In the genomic region with DNA sequence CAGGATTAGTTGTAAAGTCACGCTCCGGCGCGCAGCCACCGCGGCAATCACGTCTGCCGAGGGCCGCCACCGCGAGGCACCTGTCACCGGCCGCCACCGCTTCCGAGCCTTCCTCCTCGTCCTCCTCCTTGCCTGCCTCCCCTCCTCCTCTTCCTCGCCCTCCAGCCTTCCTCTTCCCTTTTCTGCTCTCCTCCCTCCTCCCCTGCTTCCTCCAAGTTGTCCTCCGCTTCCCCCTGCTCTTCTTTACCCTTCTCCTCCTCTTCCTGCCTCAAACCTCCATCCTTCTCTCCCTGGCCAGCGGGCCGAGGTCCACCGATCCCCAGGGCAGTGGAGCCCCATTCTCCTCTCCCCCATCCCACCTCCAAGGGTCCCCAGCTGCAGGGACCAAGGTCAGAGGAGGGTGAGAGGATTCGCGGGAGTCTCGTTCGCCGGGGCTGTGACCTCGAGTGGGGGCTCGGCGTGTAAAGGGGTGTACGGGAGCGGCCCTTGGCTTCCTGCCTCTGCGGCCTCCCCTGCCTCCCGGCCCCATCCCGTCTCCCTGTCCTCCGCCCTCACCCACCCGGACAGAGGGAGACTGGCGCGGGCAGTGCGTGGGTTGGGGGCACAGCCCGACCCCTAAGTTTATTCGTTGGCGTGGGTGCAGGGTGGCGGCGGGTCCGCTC, we compare ENCODE assay signal across 10 cellular contexts.
A peak's percentile ranks its signal among the peaks of the same experiment; 100 is the strongest.
DNase-seq lines count a peak whose midpoint lies in the region; ATAC-seq and TF ChIP-seq lines count a peak whose summit lies in the region.
"Had no signal": no experiment of that assay in that cellular context is flagged by ENCODE, and none has a peak within 500 bp of the region (broad histone marks: within the 10 kb centered on the region; RNA-seq: fewer than 3 reads in every experiment).

No MANE protein-coding gene starts in this region.

- no peaks in the 10 kb centered on the region for H3F3A ChIP-seq in neural cell (ENCODE audit: insufficient read depth, low read length, poor library complexity, severe bottlenecking)

- H3K36me3 Mint-ChIP-seq in Caco-2 (ENCODE audit: insufficient read depth, unreplicated experiment) (no peaks in the 10 kb centered on the region), IgD-negative memory B cell (peaks cover 4% of the 10 kb centered on the region), chondrocyte (ENCODE audit: low read depth) (peaks cover 3% of the 10 kb centered on the region)

- H3K27me3 Mint-ChIP-seq in Caco-2 (ENCODE audit: insufficient read depth, unreplicated experiment), result peaks cover 41% of the 10 kb centered on the region
- H3K27me3 Mint-ChIP-seq in IgD-negative memory B cell, result peaks cover 63% of the 10 kb centered on the region
- H3K27me3 Mint-ChIP-seq in chondrocyte (ENCODE audit: low read depth), result peaks cover 72% of the 10 kb centered on the region

- H3K9me2 ChIP-seq in neural cell (ENCODE audit: insufficient read depth, low read length), result no peaks in the 10 kb centered on the region

- H3K27ac ChIP-seq in neural cell (ENCODE audit: low read length) (no peak overlapping the region), foreskin keratinocyte (no peak overlapping the region)

- TF ChIP-seq RAD21 in neural cell (conservative IDR thresholded peaks at IDR 0.05), result no peak

- H3K4me3 ChIP-seq in Caco-2 (ENCODE audit: low read depth, low read length) (peak overlapping the region; percentile 29), neural cell (ENCODE audit: low read length) (peak overlapping the region; percentile 57)

- ATAC-seq in foreskin keratinocyte (no peak), HG02763 (IDR thresholded peaks at IDR 0.05; ENCODE audit: unreplicated experiment) (no peak)

- H3K36me3 ChIP-seq in Caco-2 (ENCODE audit: control insufficient read depth, insufficient read depth, low read length), result no peaks in the 10 kb centered on the region
- no peaks in the 10 kb centered on the region for H3K36me3 ChIP-seq in neural cell (ENCODE audit: insufficient read depth, low read length)

- no peaks in the 10 kb centered on the region for H4K20me1 ChIP-seq in neural cell (ENCODE audit: insufficient read depth)

- H3K9me3 Mint-ChIP-seq in Caco-2 (ENCODE audit: unreplicated experiment), result no peaks in the 10 kb centered on the region
- H3K9me3 Mint-ChIP-seq in IgD-negative memory B cell, result peaks cover 0 to 3% (median 2%) of the 10 kb centered on the region in 3 donors
- peaks cover 2% of the 10 kb centered on the region for H3K9me3 Mint-ChIP-seq in chondrocyte (ENCODE audit: low read depth)

- no peak overlapping the region for H2AFZ ChIP-seq in neural cell (ENCODE audit: low read depth, low read length)

- peaks cover 18% of the 10 kb centered on the region for H3K4me1 Mint-ChIP-seq in Caco-2 (ENCODE audit: low read depth, unreplicated experiment)
- H3K4me1 Mint-ChIP-seq in IgD-negative memory B cell, result peaks cover 11 to 14% (median 12%) of the 10 kb centered on the region in 3 donors
- peaks cover 22% of the 10 kb centered on the region for H3K4me1 Mint-ChIP-seq in chondrocyte (ENCODE audit: low read depth)

- H3K4me1 ChIP-seq in Caco-2 (peaks cover 12% of the 10 kb centered on the region), foreskin keratinocyte (no peaks in the 10 kb centered on the region)

- no peak for TF ChIP-seq EP300 in neural cell (conservative IDR thresholded peaks at IDR 0.05; ENCODE audit: poor library complexity, severe bottlenecking)

- no peak for TF ChIP-seq CTCF in Caco-2 (IDR thresholded peaks at IDR 0.05; ENCODE audit: insufficient read depth in 1 of 2, low read depth in 1 of 2, low read length in 1 of 2, severe bottlenecking in 1 of 2, unreplicated experiment in 1 of 2)
- TF ChIP-seq CTCF in chondrocyte (IDR thresholded peaks at IDR 0.05), result no peak
- TF ChIP-seq CTCF in neural cell (IDR thresholded peaks at IDR 0.05; ENCODE audit: poor library complexity, severe bottlenecking), result no peak
- no peak for TF ChIP-seq CTCF in foreskin keratinocyte (conservative IDR thresholded peaks at IDR 0.05)

- H3K27ac Mint-ChIP-seq in Caco-2 (ENCODE audit: unreplicated experiment), result no peak overlapping the region
- no peak overlapping the region for H3K27ac Mint-ChIP-seq in IgD-negative memory B cell
- H3K27ac Mint-ChIP-seq in chondrocyte (ENCODE audit: unreplicated experiment), result no peak overlapping the region

- POLR2A ChIA-PET in Caco-2 (lab: Charles Lee), result no interaction called here

- H3K4me3 Mint-ChIP-seq in Caco-2 (ENCODE audit: unreplicated experiment) (peak overlapping the region; percentile 90), IgD-negative memory B cell (peak overlapping the region in 3 of 4 donors; percentile 68 to 87 (median 86)), chondrocyte (ENCODE audit: unreplicated experiment) (peak overlapping the region; percentile 46)

- intact Hi-C loops in Caco-2 (cut with micrococcal nuclease; ENCODE audit: unreplicated experiment), result loop anchor here (2.0 kb wide), 1 partner anchor 49 kb away; no protein-coding TSS in a partner anchor

- H3K79me2 ChIP-seq in neural cell (replicated peaks; ENCODE audit: insufficient read depth, low read length), result no peaks in the 10 kb centered on the region

- peak in 1 of 2 experiments; percentile 26 for DNase-seq in Caco-2
- DNase-seq in chondrocyte (ENCODE audit: low spot score), result no peak
- no peak for DNase-seq in foreskin keratinocyte
- no peak for DNase-seq in NCI-H1092 treated with DMSO at 0.1 percent for 48 hours (lab: John Stamatoyannopoulos, UW)
- no peak for DNase-seq in activated CD8-positive, alpha-beta memory T cell treated with anti-CD3 and anti-CD28 coated beads, Interleukin-2, amount 50 U/mL, for 4 hours
- DNase-seq: left cardiac atrium, NCI-H1417 treated with DMSO at 0.1 percent for 48 hours had no signal

- BruUV-seq in Caco-2 (replicated peaks; lab: Mats Ljungman, UMichigan), result no TSS peak

- CTCF ChIA-PET in Caco-2 (lab: Charles Lee), result no interaction called here

- no peak overlapping the region for H3K4me2 ChIP-seq in neural cell (ENCODE audit: low read length)

- no peaks in the 10 kb centered on the region for H3K9me3 ChIP-seq in Caco-2
- H3K9me3 ChIP-seq in neural cell (ENCODE audit: low read length), result no peaks in the 10 kb centered on the region

- H3K9ac ChIP-seq in neural cell (ENCODE audit: low read length), result no peak overlapping the region

- H3K27me3 ChIP-seq in Caco-2 (replicated peaks; ENCODE audit: control insufficient read depth, insufficient read depth, low read length) (peaks cover 2% of the 10 kb centered on the region), neural cell (ENCODE audit: insufficient read depth, low read depth, low read length) (peaks cover 87% of the 10 kb centered on the region), foreskin keratinocyte (peaks cover 85% of the 10 kb centered on the region)

TF ChIP-seq in neural cell, 6 proteins besides CTCF, POLR2A, EP300 and RAD21:
- TF ChIP-seq, protein P1, sequence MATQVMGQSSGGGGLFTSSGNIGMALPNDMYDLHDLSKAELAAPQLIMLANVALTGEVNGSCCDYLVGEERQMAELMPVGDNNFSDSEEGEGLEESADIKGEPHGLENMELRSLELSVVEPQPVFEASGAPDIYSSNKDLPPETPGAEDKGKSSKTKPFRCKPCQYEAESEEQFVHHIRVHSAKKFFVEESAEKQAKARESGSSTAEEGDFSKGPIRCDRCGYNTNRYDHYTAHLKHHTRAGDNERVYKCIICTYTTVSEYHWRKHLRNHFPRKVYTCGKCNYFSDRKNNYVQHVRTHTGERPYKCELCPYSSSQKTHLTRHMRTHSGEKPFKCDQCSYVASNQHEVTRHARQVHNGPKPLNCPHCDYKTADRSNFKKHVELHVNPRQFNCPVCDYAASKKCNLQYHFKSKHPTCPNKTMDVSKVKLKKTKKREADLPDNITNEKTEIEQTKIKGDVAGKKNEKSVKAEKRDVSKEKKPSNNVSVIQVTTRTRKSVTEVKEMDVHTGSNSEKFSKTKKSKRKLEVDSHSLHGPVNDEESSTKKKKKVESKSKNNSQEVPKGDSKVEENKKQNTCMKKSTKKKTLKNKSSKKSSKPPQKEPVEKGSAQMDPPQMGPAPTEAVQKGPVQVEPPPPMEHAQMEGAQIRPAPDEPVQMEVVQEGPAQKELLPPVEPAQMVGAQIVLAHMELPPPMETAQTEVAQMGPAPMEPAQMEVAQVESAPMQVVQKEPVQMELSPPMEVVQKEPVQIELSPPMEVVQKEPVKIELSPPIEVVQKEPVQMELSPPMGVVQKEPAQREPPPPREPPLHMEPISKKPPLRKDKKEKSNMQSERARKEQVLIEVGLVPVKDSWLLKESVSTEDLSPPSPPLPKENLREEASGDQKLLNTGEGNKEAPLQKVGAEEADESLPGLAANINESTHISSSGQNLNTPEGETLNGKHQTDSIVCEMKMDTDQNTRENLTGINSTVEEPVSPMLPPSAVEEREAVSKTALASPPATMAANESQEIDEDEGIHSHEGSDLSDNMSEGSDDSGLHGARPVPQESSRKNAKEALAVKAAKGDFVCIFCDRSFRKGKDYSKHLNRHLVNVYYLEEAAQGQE (IDR thresholded peaks at IDR 0.05; ENCODE audit: borderline replicate concordance), result no peak
- no peak for TF ChIP-seq MXI1 (conservative IDR thresholded peaks at IDR 0.05; ENCODE audit: poor library complexity, severe bottlenecking)
- TF ChIP-seq POLR2AphosphoS5 (IDR thresholded peaks at IDR 0.05), result no peak
- TF ChIP-seq TAF1 (IDR thresholded peaks at IDR 0.05; ENCODE audit: low read depth), result no peak
- peak; percentile 99 for TF ChIP-seq EZH2 (IDR thresholded peaks at IDR 0.05; ENCODE audit: borderline replicate concordance, insufficient read depth, low read length, poor library complexity, severe bottlenecking)
TF ChIP-seq in neural cell: peak in this region for 1.
